In genomic region chr17:76969598-76970172, GRCh38 we compare ENCODE assay signal across 1 cellular context.
TF ChIP-seq lines count a peak whose summit lies in the region.

No MANE protein-coding gene starts in this region.

TF ChIP-seq in HEK293, 187 proteins besides CTCF, POLR2A, EP300 and RAD21 (continued from another document and continues in another):
- TF ChIP-seq ZNF221 (tag by site-specific recombination; IDR thresholded peaks at IDR 0.05; ENCODE audit: borderline replicate concordance), result no peak
- no peak for TF ChIP-seq ZNF423 (tag by site-specific recombination; IDR thresholded peaks at IDR 0.05)
- no peak for TF ChIP-seq OSR2 (tag by site-specific recombination; IDR thresholded peaks at IDR 0.05)
- TF ChIP-seq ZNF600 (tag by site-specific recombination; IDR thresholded peaks at IDR 0.05), result peak; percentile 44; the same call in 1 of the 2 replicates
- TF ChIP-seq ZNF426 (tag by site-specific recombination; IDR thresholded peaks at IDR 0.05), result no peak
- no peak for TF ChIP-seq ZNF621 (tag by site-specific recombination; IDR thresholded peaks at IDR 0.05)
- TF ChIP-seq ZBTB1 (tag by site-specific recombination; IDR thresholded peaks at IDR 0.05), result no peak
- TF ChIP-seq ZSCAN5A (tag by site-specific recombination; IDR thresholded peaks at IDR 0.05), result no peak
- no peak for TF ChIP-seq KLF8 (tag by site-specific recombination; IDR thresholded peaks at IDR 0.05)
- no peak for TF ChIP-seq ZNF626 (tag by site-specific recombination; IDR thresholded peaks at IDR 0.05)
- TF ChIP-seq ZNF776 (tag by site-specific recombination; IDR thresholded peaks at IDR 0.05; ENCODE audit: borderline replicate concordance), result no peak
- no peak for TF ChIP-seq KLF7 (tag by site-specific recombination; IDR thresholded peaks at IDR 0.05; ENCODE audit: borderline replicate concordance)
- no peak for TF ChIP-seq ZNF416 (tag by site-specific recombination; IDR thresholded peaks at IDR 0.05)
- no peak for TF ChIP-seq PRDM2 (tag by site-specific recombination; IDR thresholded peaks at IDR 0.05; ENCODE audit: borderline replicate concordance)
- no peak for TF ChIP-seq ZNF792 (tag by site-specific recombination; IDR thresholded peaks at IDR 0.05)
- no peak for TF ChIP-seq ZNF596 (tag by site-specific recombination; IDR thresholded peaks at IDR 0.05)
- no peak for TF ChIP-seq ZNF292 (tag by site-specific recombination; IDR thresholded peaks at IDR 0.05; ENCODE audit: borderline replicate concordance, low read depth)
- TF ChIP-seq ZNF473 (tag by site-specific recombination; IDR thresholded peaks at IDR 0.05), result no peak
- TF ChIP-seq ZNF341 (tag by site-specific recombination; IDR thresholded peaks at IDR 0.05; ENCODE audit: low read depth), result peak; percentile 50; the same call in 1 of the 2 replicates
- TF ChIP-seq ZNF239 (tag by site-specific recombination; IDR thresholded peaks at IDR 0.05), result no peak
- TF ChIP-seq ZNF585B (tag by site-specific recombination; IDR thresholded peaks at IDR 0.05), result no peak
- no peak for TF ChIP-seq SP7 (tag by site-specific recombination; IDR thresholded peaks at IDR 0.05)
- TF ChIP-seq ZNF449 (tag by site-specific recombination; IDR thresholded peaks at IDR 0.05), result no peak
- peak; percentile 58 for TF ChIP-seq HIC1 (tag by site-specific recombination; IDR thresholded peaks at IDR 0.05)
- no peak for TF ChIP-seq ZNF658 (tag by site-specific recombination; IDR thresholded peaks at IDR 0.05)
- TF ChIP-seq SP3 (tag by site-specific recombination; IDR thresholded peaks at IDR 0.05), result no peak; the same call in 1 of the 2 replicates
- TF ChIP-seq ZBTB48 (tag by site-specific recombination; IDR thresholded peaks at IDR 0.05), result no peak; the same call in 1 of the 2 replicates
- no peak for TF ChIP-seq ZNF112 (tag by site-specific recombination; IDR thresholded peaks at IDR 0.05)
- no peak for TF ChIP-seq ZNF768 (tag by site-specific recombination; IDR thresholded peaks at IDR 0.05)
- TF ChIP-seq HOXA7 (CRISPR knock-in tag; IDR thresholded peaks at IDR 0.05; ENCODE audit: borderline replicate concordance), result no peak
- TF ChIP-seq ZNF561 (tag by site-specific recombination; IDR thresholded peaks at IDR 0.05; ENCODE audit: borderline replicate concordance), result no peak
- no peak for TF ChIP-seq BCL6B (tag by site-specific recombination; IDR thresholded peaks at IDR 0.05)
- TF ChIP-seq IKZF3 (tag by site-specific recombination; IDR thresholded peaks at IDR 0.05), result peak; percentile 27; the same call in 1 of the 2 replicates
- TF ChIP-seq ZBTB11 (tag by site-specific recombination; conservative IDR thresholded peaks at IDR 0.05; ENCODE audit: low read depth), result peak; percentile 72; the same call in 1 of the 2 replicates
- TF ChIP-seq ZNF639 (tag by site-specific recombination; IDR thresholded peaks at IDR 0.05), result no peak
- TF ChIP-seq ZSCAN16 (tag by site-specific recombination; IDR thresholded peaks at IDR 0.05), result no peak
- 0 out of 2 replicates have a peak, but pooled peaks have one; percentile 8 for TF ChIP-seq ZNF629 (tag by site-specific recombination; IDR thresholded peaks at IDR 0.05)
- no peak for TF ChIP-seq ZXDB (tag by site-specific recombination; IDR thresholded peaks at IDR 0.05)
- TF ChIP-seq ZNF48 (tag by site-specific recombination; IDR thresholded peaks at IDR 0.05), result no peak
- no peak for TF ChIP-seq ELK4 (IDR thresholded peaks at IDR 0.05; ENCODE audit: borderline replicate concordance, low read depth, low read length)
- TF ChIP-seq SALL2 (tag by site-specific recombination; IDR thresholded peaks at IDR 0.05; ENCODE audit: borderline replicate concordance), result no peak
- TF ChIP-seq ZBTB17 (tag by site-specific recombination; IDR thresholded peaks at IDR 0.05), result peak; percentile 10; the same call in 1 of the 2 replicates
- no peak for TF ChIP-seq ZNF76 (tag by site-specific recombination; IDR thresholded peaks at IDR 0.05; ENCODE audit: borderline replicate concordance, low read depth)
- no peak for TF ChIP-seq ZSCAN4 (tag by site-specific recombination; IDR thresholded peaks at IDR 0.05)
- TF ChIP-seq GLIS2 (tag by site-specific recombination; IDR thresholded peaks at IDR 0.05), result peak; percentile 63; the same call in 1 of the 2 replicates
- no peak for TF ChIP-seq ZNF791 (tag by site-specific recombination; IDR thresholded peaks at IDR 0.05)
